ENCODE assay signal across 13 cellular contexts in genomic region chr3:13598926-13599886, GRCh38. TPM values are rescaled to one million over a fixed set of nuclear protein-coding genes. Genes with fewer than 3 reads are reported as not detected.
A peak's percentile ranks its signal among the peaks of the same experiment; 100 is the strongest.
DNase-seq lines count a peak whose midpoint lies in the region; FAIRE-seq and TF ChIP-seq lines count a peak whose summit lies in the region.
"Had no signal": no experiment of that assay in that cellular context is flagged by ENCODE, and none has a peak within 500 bp of the region (broad histone marks: within the 10 kb centered on the region; RNA-seq: fewer than 3 reads in every experiment).

No MANE protein-coding gene starts in this region.

- H3K79me1 ChIP-seq in trophoblast cell (ENCODE audit: low read length) = no peaks in the 10 kb centered on the region

- H3K4me1 ChIP-seq in trophoblast cell (ENCODE audit: control insufficient read depth in 1 of 2, insufficient read depth in 2 of 2, low read length in 2 of 2) = no peaks in the 10 kb centered on the region
- H3K4me1 ChIP-seq: lower lobe of right lung, thyroid gland had no signal

- H3K9ac ChIP-seq in trophoblast cell (ENCODE audit: low read length) = no peak overlapping the region

- no peaks in the 10 kb centered on the region for H3K9me3 ChIP-seq in trophoblast cell (ENCODE audit: insufficient read depth, low read depth, low read length)
- H3K9me3 ChIP-seq: lower lobe of right lung, thyroid gland had no signal

- TF ChIP-seq CTCF in foreskin fibroblast (IDR thresholded peaks at IDR 0.05; ENCODE audit: low read depth, low read length) (no peak), GM13976 (IDR thresholded peaks at IDR 0.05; ENCODE audit: borderline replicate concordance, control extremely low read depth, extremely low read depth, insufficient read depth, missing control alignments) (no peak)

- WGBS in trophoblast cell (ENCODE audit: extremely low coverage, insufficient coverage, insufficient read length) = 100% methylated on average over 1 of the region's 10 CpGs

- H2BK120ac ChIP-seq in trophoblast cell (ENCODE audit: insufficient read depth, low read length, poor library complexity) = no peak overlapping the region

- H3K4me3 ChIP-seq in foreskin fibroblast (ENCODE audit: low read depth in 1 of 2, low read length in 2 of 2) (no peak overlapping the region), trophoblast cell (ENCODE audit: low read depth, low read length) (peak overlapping the region; percentile 19)
- H3K4me3 ChIP-seq: lower lobe of right lung, thyroid gland had no signal

- H2BK12ac ChIP-seq in trophoblast cell (ENCODE audit: low read length) = no peak overlapping the region

- no peak overlapping the region for H3K14ac ChIP-seq in trophoblast cell (ENCODE audit: low read length)

- H3K27me3 ChIP-seq in trophoblast cell (ENCODE audit: insufficient read depth, low read length) = no peaks in the 10 kb centered on the region
- H3K27me3 ChIP-seq: thyroid gland had no signal

- H4K12ac ChIP-seq in trophoblast cell (ENCODE audit: low read depth, low read length) = no peak overlapping the region

- no peak overlapping the region for H4K91ac ChIP-seq in trophoblast cell (ENCODE audit: low read depth, low read length)

- no peak overlapping the region for H3K18ac ChIP-seq in trophoblast cell (ENCODE audit: low read length)

- H2AFZ ChIP-seq in trophoblast cell (ENCODE audit: insufficient read depth, low read length, poor library complexity) = no peak overlapping the region

- no peak overlapping the region for H3K4me2 ChIP-seq in trophoblast cell (ENCODE audit: low read length)

- no peaks in the 10 kb centered on the region for H3K36me3 ChIP-seq in trophoblast cell (ENCODE audit: control insufficient read depth in 1 of 2, insufficient read depth in 2 of 2, low read length in 2 of 2)
- H3K36me3 ChIP-seq: lower lobe of right lung, thyroid gland had no signal

- no peak overlapping the region for H3K23ac ChIP-seq in trophoblast cell (ENCODE audit: low read length)

- H3K27ac ChIP-seq in trophoblast cell (ENCODE audit: low read depth, low read length) = no peak overlapping the region
- H3K27ac ChIP-seq: lower lobe of right lung, thyroid gland had no signal

- peak; percentile 82 for DNase-seq in ELR (ENCODE audit: low read depth)
- peak; percentile 98 for DNase-seq in RPMI7951 (ENCODE audit: low read depth)
- peak; percentile 51 to 61 for DNase-seq in foreskin fibroblast
- DNase-seq in trophoblast cell = no peak
- no peak for DNase-seq in NCI-H446 treated with DMSO at 0.1 percent for 48 hours (lab: John Stamatoyannopoulos, UW)
- no peak for DNase-seq in GM13976 (ENCODE audit: low spot score)
- no peak for DNase-seq in frontal cortex (ENCODE audit: low spot score in 2 of 2)
- no peak for DNase-seq in NCI-H748 treated with DMSO at 0.1 percent for 48 hours (lab: John Stamatoyannopoulos, UW)
- DNase-seq: activated CD4-positive, CD25-positive, alpha-beta regulatory T cell treated with anti-CD3 and anti-CD28 coated beads, Interleukin-2, amount 50 U/mL, for 72 hours; Kasumi-1; lower lobe of right lung; NCI-H2171 treated with DMSO at 0.1 percent for 48 hours; thyroid gland had no signal

- no peak overlapping the region for H2AK5ac ChIP-seq in trophoblast cell (ENCODE audit: low read length)

- FAIRE-seq in frontal cortex (lab: Jason Lieb, UNC) = no peak

- H2BK5ac ChIP-seq in trophoblast cell (ENCODE audit: low read depth, low read length, poor library complexity) = no peak overlapping the region

- H4K8ac ChIP-seq in trophoblast cell (ENCODE audit: low read depth, low read length) = no peak overlapping the region

- no peak overlapping the region for H3K4ac ChIP-seq in trophoblast cell (ENCODE audit: low read depth, low read length)

- no peaks in the 10 kb centered on the region for H3K79me2 ChIP-seq in trophoblast cell (ENCODE audit: control insufficient read depth, insufficient read depth, low read length, poor library complexity)

- in situ Hi-C loops in GM13976 (cut with MboI; ENCODE audit: low sequenced_read_pairs, unreplicated experiment) = no loop called here

RNA-seq across cellular contexts. Expression of gene FBLN2, which starts 50.3 kb away (rescaled TPM):
- total RNA-seq in RPMI7951 (2014; rRNA removed; shearing (Covaris generic)) = 52.7 and 55.9 TPM in 2 replicates
- polyA plus RNA-seq in trophoblast cell (2013) = 15.9 and 19.7 TPM in 2 replicates
- total RNA-seq in frontal cortex = 5.3 TPM

Comparison
In these comparisons a context has a peak if more than half of its experiments do, and no peak if none do; other contexts are left out.
1. DNase-seq: peak in ELR (single experiment), RPMI7951 (single experiment) and foreskin fibroblast (2 of 2); none in trophoblast cell (0 of 2), NCI-H446 treated with DMSO at 0.1 percent for 48 hours (single experiment), GM13976 (single experiment), frontal cortex (0 of 2) and NCI-H748 treated with DMSO at 0.1 percent for 48 hours (single experiment).